In the genomic region with DNA sequence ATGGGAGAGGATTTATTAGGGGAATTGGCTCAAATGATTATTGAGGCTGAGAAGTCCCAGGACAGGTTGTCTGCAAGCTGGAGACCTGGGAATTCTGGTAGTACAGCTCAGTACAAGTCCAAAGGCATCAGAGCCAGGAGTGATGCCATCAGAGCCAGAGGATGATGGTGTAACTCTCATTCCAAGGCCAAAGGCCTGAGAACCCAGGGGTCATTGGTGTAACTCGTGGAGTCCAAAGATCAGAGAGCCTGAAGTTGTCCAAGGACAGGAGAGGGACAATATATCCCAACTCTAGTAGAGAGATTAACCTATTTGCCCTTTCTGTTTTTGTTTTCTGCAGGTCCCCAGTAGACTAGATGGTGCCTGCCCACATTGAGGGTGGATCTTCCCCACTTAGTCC, we compare ENCODE assay signal across 34 cellular contexts.
"Had no signal": no experiment of that assay in that cellular context is flagged by ENCODE, and none has a peak within 500 bp of the region (broad histone marks: within the 10 kb centered on the region; RNA-seq: fewer than 3 reads in every experiment).

No MANE protein-coding gene starts in this region.

- H3K27me3 ChIP-seq: ascending aorta, cardiac muscle cell had no signal

- ATAC-seq: activated CD8-positive, alpha-beta T cell treated with anti-CD3 and anti-CD28 coated beads for 36 hours; activated naive CD8-positive, alpha-beta T cell treated with anti-CD3 and anti-CD28 coated beads, Interleukin-2, amount 50 U/mL, for 24 hours had no signal

- DNase-seq: activated B cell treated with CpG ODN at 0.5 μM for 24 hours; activated CD4-positive, alpha-beta memory T cell treated with anti-CD3 and anti-CD28 coated beads for 36 hours; activated CD4-positive, alpha-beta T cell treated with anti-CD3 and anti-CD28 coated beads for 4 hours; activated CD4-positive, alpha-beta T cell treated with anti-CD3 and anti-CD28 coated beads, Interleukin-2, amount 10 ng/mL, durations not matched to agents 24 days and 14 days; activated CD4-positive, alpha-beta T cell treated with anti-CD3 and anti-CD28 coated beads, Interleukin-2, amount 50 U/mL, for 1 hour; activated CD4-positive, alpha-beta T cell treated with anti-CD3 and anti-CD28 coated beads, Interleukin-2, amount 50 U/mL, for 4 hours; activated CD4-positive, CD25-positive, alpha-beta regulatory T cell treated with anti-CD3 and anti-CD28 coated beads, Interleukin-2, amount 50 U/mL, for 72 hours; activated CD8-positive, alpha-beta memory T cell treated with anti-CD3 and anti-CD28 coated beads, Interleukin-2, amount 50 U/mL, for 48 hours; activated CD8-positive, alpha-beta T cell treated with anti-CD3 and anti-CD28 coated beads for 36 hours; activated effector memory CD4-positive, alpha-beta T cell treated with Interleukin-2 at 50 U/mL for 16 hours; activated gamma-delta T cell; activated naive CD4-positive, alpha-beta T cell treated with anti-CD3 and anti-CD28 coated beads, Interleukin-2, amount 10 ng/mL, durations not matched to agents 7 days and 5 days; activated naive CD4-positive, alpha-beta T cell treated with Interleukin-2 at 50 U/mL for 16 hours; activated naive CD8-positive, alpha-beta T cell treated with anti-CD3 and anti-CD28 coated beads, Interleukin-2, amount 10 ng/mL, durations not matched to agents 7 days and 5 days; activated naive CD8-positive, alpha-beta T cell treated with anti-CD3 and anti-CD28 coated beads, Interleukin-2, amount 50 U/mL, for 24 hours; activated T-cell treated with anti-CD3 and anti-CD28 coated beads, Interleukin-2, amount 50 U/mL, for 24 hours; activated T-cell treated with anti-CD3 and anti-CD28 coated beads, Interleukin-2, amount 50 U/mL, for 48 hours; amygdala; anterior cingulate cortex; caudate nucleus; cerebellar nuclear complex; T-helper 1 cell; T-helper 2 cell; T-helper 9 cell had no signal

- H3K36me3 ChIP-seq: ascending aorta, cardiac muscle cell had no signal

- H3K27ac Mint-ChIP-seq: activated B cell treated with CpG ODN at 0.5 μM for 24 hours; activated CD4-positive, alpha-beta memory T cell treated with anti-CD3 and anti-CD28 coated beads for 36 hours; activated CD4-positive, alpha-beta T cell treated with anti-CD3 and anti-CD28 coated beads, Interleukin-2, amount 10 ng/mL, durations not matched to agents 24 days and 14 days; activated CD8-positive, alpha-beta T cell treated with anti-CD3 and anti-CD28 coated beads for 36 hours; activated naive CD4-positive, alpha-beta T cell treated with anti-CD3 and anti-CD28 coated beads, Interleukin-2, amount 10 ng/mL, durations not matched to agents 7 days and 5 days; activated naive CD4-positive, alpha-beta T cell treated with anti-CD3 and anti-CD28 coated beads, Interleukin-2, amount 50 U/mL, for 24 hours; activated naive CD8-positive, alpha-beta T cell; activated naive CD8-positive, alpha-beta T cell treated with anti-CD3 and anti-CD28 coated beads, Interleukin-2, amount 10 ng/mL, durations not matched to agents 7 days and 5 days; activated naive CD8-positive, alpha-beta T cell treated with anti-CD3 and anti-CD28 coated beads, Interleukin-2, amount 50 U/mL, for 24 hours; activated T-cell treated with anti-CD3 and anti-CD28 coated beads, Interleukin-2, amount 50 U/mL, for 24 hours; activated T-helper 2 cell treated with anti-CD3 and anti-CD28 coated beads, Interferon-gamma antibody, Interleukin-2, Interleukin-4, amounts not matched to agents 10 μg/mL and 5 μg/mL and 100 μg/mL, durations not matched to agents 14 hours and 24 hours and 36 hours; brain; T-helper 1 cell treated with Interleukin-12 subunit alpha and Interleukin-12 subunit beta and Interleukin-4 antibody, amounts not matched to agents 30 μg/mL and 1 μg/mL, for 36 hours; T-helper 2 cell treated with Interferon-gamma antibody and Interleukin-4, amounts not matched to agents 5 μg/mL and 100 μg/mL, for 36 hours had no signal

- H3K9me3 Mint-ChIP-seq: activated B cell treated with CpG ODN at 0.5 μM for 24 hours; activated CD4-positive, alpha-beta memory T cell treated with anti-CD3 and anti-CD28 coated beads for 36 hours; activated CD4-positive, alpha-beta T cell treated with anti-CD3 and anti-CD28 coated beads, Interleukin-2, amount 10 ng/mL, durations not matched to agents 24 days and 14 days; activated CD8-positive, alpha-beta T cell treated with anti-CD3 and anti-CD28 coated beads for 36 hours; activated naive CD4-positive, alpha-beta T cell treated with anti-CD3 and anti-CD28 coated beads, Interleukin-2, amount 10 ng/mL, durations not matched to agents 7 days and 5 days; activated naive CD4-positive, alpha-beta T cell treated with anti-CD3 and anti-CD28 coated beads, Interleukin-2, amount 50 U/mL, for 24 hours; activated naive CD8-positive, alpha-beta T cell treated with anti-CD3 and anti-CD28 coated beads, Interleukin-2, amount 10 ng/mL, durations not matched to agents 7 days and 5 days; activated naive CD8-positive, alpha-beta T cell treated with anti-CD3 and anti-CD28 coated beads, Interleukin-2, amount 50 U/mL, for 24 hours; activated T-cell treated with anti-CD3 and anti-CD28 coated beads, Interleukin-2, amount 50 U/mL, for 24 hours; activated T-helper 2 cell treated with anti-CD3 and anti-CD28 coated beads, Interferon-gamma antibody, Interleukin-2, Interleukin-4, amounts not matched to agents 10 μg/mL and 5 μg/mL and 100 μg/mL, durations not matched to agents 14 hours and 24 hours and 36 hours; central memory CD8-positive, alpha-beta T cell; T-helper 1 cell treated with Interleukin-12 subunit alpha and Interleukin-12 subunit beta and Interleukin-4 antibody, amounts not matched to agents 30 μg/mL and 1 μg/mL, for 36 hours; T-helper 2 cell treated with Interferon-gamma antibody and Interleukin-4, amounts not matched to agents 5 μg/mL and 100 μg/mL, for 36 hours had no signal

- H3K36me3 Mint-ChIP-seq: activated CD4-positive, alpha-beta memory T cell treated with anti-CD3 and anti-CD28 coated beads for 36 hours; activated naive CD4-positive, alpha-beta T cell treated with anti-CD3 and anti-CD28 coated beads, Interleukin-2, amount 10 ng/mL, durations not matched to agents 7 days and 5 days; activated naive CD4-positive, alpha-beta T cell treated with anti-CD3 and anti-CD28 coated beads, Interleukin-2, amount 50 U/mL, for 24 hours; activated naive CD8-positive, alpha-beta T cell; activated naive CD8-positive, alpha-beta T cell treated with anti-CD3 and anti-CD28 coated beads, Interleukin-2, amount 10 ng/mL, durations not matched to agents 7 days and 5 days; brain had no signal

- H3K4me1 ChIP-seq: ascending aorta had no signal

- H3K4me3 Mint-ChIP-seq: activated B cell treated with CpG ODN at 0.5 μM for 24 hours; activated CD4-positive, alpha-beta memory T cell treated with anti-CD3 and anti-CD28 coated beads for 36 hours; activated CD4-positive, alpha-beta T cell treated with anti-CD3 and anti-CD28 coated beads, Interleukin-2, amount 10 ng/mL, durations not matched to agents 24 days and 14 days; activated CD8-positive, alpha-beta T cell treated with anti-CD3 and anti-CD28 coated beads for 36 hours; activated naive CD4-positive, alpha-beta T cell treated with anti-CD3 and anti-CD28 coated beads, Interleukin-2, amount 10 ng/mL, durations not matched to agents 7 days and 5 days; activated naive CD4-positive, alpha-beta T cell treated with anti-CD3 and anti-CD28 coated beads, Interleukin-2, amount 50 U/mL, for 24 hours; activated naive CD8-positive, alpha-beta T cell; activated naive CD8-positive, alpha-beta T cell treated with anti-CD3 and anti-CD28 coated beads, Interleukin-2, amount 10 ng/mL, durations not matched to agents 7 days and 5 days; activated naive CD8-positive, alpha-beta T cell treated with anti-CD3 and anti-CD28 coated beads, Interleukin-2, amount 50 U/mL, for 24 hours; activated T-cell treated with anti-CD3 and anti-CD28 coated beads, Interleukin-2, amount 50 U/mL, for 24 hours; brain; central memory CD8-positive, alpha-beta T cell; T-helper 1 cell treated with Interleukin-12 subunit alpha and Interleukin-12 subunit beta and Interleukin-4 antibody, amounts not matched to agents 30 μg/mL and 1 μg/mL, for 36 hours; T-helper 2 cell treated with Interferon-gamma antibody and Interleukin-4, amounts not matched to agents 5 μg/mL and 100 μg/mL, for 36 hours had no signal

- H3K27ac ChIP-seq: ascending aorta, cardiac muscle cell, VCaP had no signal

- H3K4me3 ChIP-seq: ascending aorta, cardiac muscle cell had no signal

- H3K27me3 Mint-ChIP-seq: activated CD4-positive, alpha-beta T cell treated with anti-CD3 and anti-CD28 coated beads, Interleukin-2, amount 10 ng/mL, durations not matched to agents 24 days and 14 days; activated naive CD4-positive, alpha-beta T cell treated with anti-CD3 and anti-CD28 coated beads, Interleukin-2, amount 10 ng/mL, durations not matched to agents 7 days and 5 days had no signal

- H3K9me3 ChIP-seq: ascending aorta had no signal

- H3K4me1 Mint-ChIP-seq: activated B cell treated with CpG ODN at 0.5 μM for 24 hours; activated naive CD4-positive, alpha-beta T cell treated with anti-CD3 and anti-CD28 coated beads, Interleukin-2, amount 10 ng/mL, durations not matched to agents 7 days and 5 days; activated naive CD4-positive, alpha-beta T cell treated with anti-CD3 and anti-CD28 coated beads, Interleukin-2, amount 50 U/mL, for 24 hours; activated naive CD8-positive, alpha-beta T cell treated with anti-CD3 and anti-CD28 coated beads, Interleukin-2, amount 50 U/mL, for 24 hours; central memory CD8-positive, alpha-beta T cell had no signal
